Comparison of ENCODE assay signal across 8 cellular contexts in the genomic region with DNA sequence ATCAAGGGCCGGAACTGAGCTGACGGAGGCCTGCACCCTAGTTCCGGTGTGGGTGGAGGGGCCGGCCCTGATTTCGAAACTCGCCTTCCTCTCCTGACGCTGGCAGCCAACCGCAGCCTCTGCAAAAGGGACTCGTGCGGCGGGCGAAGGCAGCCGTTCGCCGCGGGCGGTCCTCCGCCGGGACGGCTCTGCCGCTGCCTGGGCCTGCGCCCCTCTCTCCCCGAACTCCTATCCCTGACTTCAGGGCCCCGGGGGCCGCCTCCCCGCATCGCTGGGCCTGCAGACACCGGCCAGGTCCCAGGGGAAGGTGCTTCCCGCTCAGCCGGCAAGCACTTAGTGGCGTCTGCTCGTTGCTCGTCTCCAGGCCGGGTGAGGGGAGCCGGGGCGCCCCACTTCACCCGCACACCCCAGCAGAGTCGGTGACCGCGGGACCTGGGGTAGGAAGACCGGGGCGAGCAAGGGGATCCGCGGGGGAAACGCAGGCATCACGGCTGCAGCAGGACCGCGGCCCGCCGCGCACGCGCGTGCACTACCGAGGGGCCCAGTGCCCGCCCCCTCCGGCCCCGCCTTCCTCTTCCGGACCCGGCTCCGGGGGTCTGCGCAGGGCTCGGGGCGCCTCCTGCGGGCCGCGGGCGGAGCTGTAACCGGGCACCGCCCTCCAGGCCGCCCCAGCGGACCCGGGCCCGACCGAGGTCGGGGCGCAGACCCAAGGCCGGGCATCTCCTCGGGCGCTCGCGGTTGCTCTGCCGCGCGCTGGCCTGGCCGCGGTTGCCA. TPM values are rescaled to one million over a fixed set of nuclear protein-coding genes. Genes with fewer than 3 reads are reported as not detected.
DNase-seq lines count a peak whose midpoint lies in the region; ATAC-seq and TF ChIP-seq lines count a peak whose summit lies in the region.

No MANE protein-coding gene starts in this region.

- H3K27ac ChIP-seq in KOPT-K1 (ENCODE audit: low read depth, low read length, poor library complexity, severe bottlenecking), result peak overlapping the region; percentile 100
- peak overlapping the region; percentile 85 to 99 (median 92) for H3K27ac ChIP-seq in stomach

- TF ChIP-seq CTCF in neural crest cell (conservative IDR thresholded peaks at IDR 0.05) (peak; percentile 52), stomach (IDR thresholded peaks at IDR 0.05) (peak in 3 of 7 experiments; percentile 9 to 46 (median 29))

- TF ChIP-seq POLR2A in stomach (IDR thresholded peaks at IDR 0.05), result peak in 2 of 4 donors; percentile 6 to 8

- DNase-seq in ELF-1 (ENCODE audit: low read depth, low spot score) (peak; percentile 85), RPMI8226 (peak; percentile 89), fibroblast of the conjunctiva (ENCODE audit: low read depth) (peak; percentile 70), neural crest cell (ENCODE audit: low read depth, low spot score) (peak; percentile 84), stomach (peak; percentile 89)
- peak; percentile 85 for DNase-seq in activated effector memory CD4-positive, alpha-beta T cell treated with Interleukin-2 at 50 U/mL for 16 hours

- peaks cover 2% of the 10 kb centered on the region for H3K27me3 Mint-ChIP-seq in neural crest cell (ENCODE audit: low read depth)

- no peak overlapping the region for H3K27ac Mint-ChIP-seq in neural crest cell (ENCODE audit: unreplicated experiment)

- H3K9me3 ChIP-seq in KOPT-K1 (ENCODE audit: insufficient read depth, low read length, poor library complexity, severe bottlenecking) (no peaks in the 10 kb centered on the region), stomach (no peaks in the 10 kb centered on the region)

- peaks cover 44 to 82% (median 59%) of the 10 kb centered on the region in 4 donors for H3K4me1 ChIP-seq in stomach

- WGBS in stomach, 5 donors, result 0% methylated on average over 9 to 86 of the region's 87 CpGs

- no peaks in the 10 kb centered on the region for H3K9me3 Mint-ChIP-seq in neural crest cell

- intact Hi-C loops in stomach (cut with DNase I; ENCODE audit: low total_unique reads), result no loop called here

- H3K4me1 Mint-ChIP-seq in neural crest cell, result peaks cover 23% of the 10 kb centered on the region

- peak overlapping the region; percentile 70 to 81 (median 76) for H3K4me3 ChIP-seq in stomach

- H3K27me3 ChIP-seq in stomach, result no peaks in the 10 kb centered on the region

- TF ChIP-seq EP300 in stomach (IDR thresholded peaks at IDR 0.05), result no peak

- H3K36me3 Mint-ChIP-seq in neural crest cell (ENCODE audit: low read depth), result peaks cover 13% of the 10 kb centered on the region

- H3K36me3 ChIP-seq in KOPT-K1 (ENCODE audit: insufficient read depth, low read length) (peaks cover 73% of the 10 kb centered on the region), stomach (peaks cover 38 to 60% (median 57%) of the 10 kb centered on the region in 4 donors)

- H3K4me3 Mint-ChIP-seq in neural crest cell, result peak overlapping the region; percentile 81

- peak; percentile 58 for ATAC-seq in GM21786 (IDR thresholded peaks at IDR 0.05; ENCODE audit: unreplicated experiment)

RNA-seq across cellular contexts. Expression of a gene that starts 0.5 kb away (rescaled TPM):
- total RNA-seq in neural crest cell (58.9 and 71.8 TPM in 2 replicates), stomach (10 to 100 TPM; 24.6 to 96.4 (median 42.6) TPM)
- 10 to 100 TPM; 18.5 to 61.3 (median 30.9) TPM for polyA plus RNA-seq in stomach

RNA-seq across cellular contexts. Expression of a gene that starts 14.7 kb away (rescaled TPM):
- 3.0 and 3.3 TPM in 2 replicates for total RNA-seq in neural crest cell
- 100 to 1,000 TPM in 3 of 5 donors, 10 to 100 TPM in 2; 23.5 to 217 (median 103) TPM for total RNA-seq in stomach
- polyA plus RNA-seq in stomach, result 10 to 100 TPM; 18.8 to 34.3 (median 22.6) TPM

RNA-seq across cellular contexts. Expression of a gene that starts 22.4 kb away (rescaled TPM):
- total RNA-seq in neural crest cell, result 51.3 and 55.1 TPM in 2 replicates
- total RNA-seq in stomach, result 100 to 1,000 TPM in 4 of 5 donors, 10 to 100 TPM in 1; 53.8 to 266 (median 131) TPM
- polyA plus RNA-seq in stomach, result 10 to 100 TPM; 44.0 to 59.4 (median 46.5) TPM

Comparison
In these comparisons a context has a peak if more than half of its experiments do, and no peak if none do; other contexts are left out.
1. Peak in every context shown above with its lines: DNase-seq, ATAC-seq, H3K4me3 ChIP-seq and H3K27ac ChIP-seq.